Comparison of ENCODE assay signal across 9 cellular contexts in genomic region chr1:77513839-77514763, GRCh38.
A peak's percentile ranks its signal among the peaks of the same experiment; 100 is the strongest.
DNase-seq lines count a peak whose midpoint lies in the region; ATAC-seq and TF ChIP-seq lines count a peak whose summit lies in the region.
"Had no signal": no experiment of that assay in that cellular context is flagged by ENCODE, and none has a peak within 500 bp of the region (broad histone marks: within the 10 kb centered on the region; RNA-seq: fewer than 3 reads in every experiment).

No MANE protein-coding gene starts in this region.

- no peaks in the 10 kb centered on the region for H3K36me3 Mint-ChIP-seq in activated naive CD4-positive, alpha-beta T cell treated with anti-CD3 and anti-CD28 coated beads, Interleukin-2, amount 10 ng/mL, durations not matched to agents 7 days and 5 days

- no peak overlapping the region for H3K27ac Mint-ChIP-seq in activated naive CD4-positive, alpha-beta T cell treated with anti-CD3 and anti-CD28 coated beads, Interleukin-2, amount 10 ng/mL, durations not matched to agents 7 days and 5 days

- TF ChIP-seq POLR2A in spleen (IDR thresholded peaks at IDR 0.05) = no peak

- DNase-seq in HS-27A (ENCODE audit: low read depth) = peak; percentile 76
- peak in 39 of 61 donors; percentile 5 to 70 (median 34) for DNase-seq in caudate nucleus (lab: John Stamatoyannopoulos, UW)
- peak; percentile 80 for DNase-seq in inferior parietal cortex (ENCODE audit: extremely low spot score)
- DNase-seq in spleen = no peak
- DNase-seq in NCI-H146 (lab: John Stamatoyannopoulos, UW) = no peak
- no peak for DNase-seq in activated naive CD4-positive, alpha-beta T cell treated with anti-CD3 and anti-CD28 coated beads, Interleukin-2, amount 10 ng/mL, durations not matched to agents 7 days and 5 days
- DNase-seq: NCI-H510A had no signal

- no peak for TF ChIP-seq CTCF in spleen (IDR thresholded peaks at IDR 0.05 in 8 of 11, conservative IDR thresholded peaks at IDR 0.05 in 3 of 11)

- H3K9me3 ChIP-seq in spleen = peaks cover 0 to 13% (median 9%) of the 10 kb centered on the region in 8 donors

- H3K4me1 Mint-ChIP-seq in activated naive CD4-positive, alpha-beta T cell treated with anti-CD3 and anti-CD28 coated beads, Interleukin-2, amount 10 ng/mL, durations not matched to agents 7 days and 5 days = peaks cover 7% of the 10 kb centered on the region

- H3K27me3 Mint-ChIP-seq in activated naive CD4-positive, alpha-beta T cell treated with anti-CD3 and anti-CD28 coated beads, Interleukin-2, amount 10 ng/mL, durations not matched to agents 7 days and 5 days = no peaks in the 10 kb centered on the region

- H3K4me3 ChIP-seq in spleen = no peak overlapping the region

- no peaks in the 10 kb centered on the region for H3K27me3 ChIP-seq in spleen (replicated peaks in 1 of 7)

- intact Hi-C loops in spleen (cut with DNase I; ENCODE audit: low total_unique reads) = no loop called here

- peaks cover 0 to 18% (median 0%) of the 10 kb centered on the region in 6 donors for H3K4me1 ChIP-seq in spleen

- 61 to 75% (median 73%) methylated on average over 17 of the region's 17 CpGs for WGBS in spleen, 5 donors

- H3K27ac ChIP-seq in caudate nucleus (ENCODE audit: low read depth, low read length) = peak overlapping the region; percentile 98
- H3K27ac ChIP-seq in spleen = peak overlapping the region in 5 of 8 donors; percentile 3 to 57 (median 25)

- no peak overlapping the region for H3K4me3 Mint-ChIP-seq in activated naive CD4-positive, alpha-beta T cell treated with anti-CD3 and anti-CD28 coated beads, Interleukin-2, amount 10 ng/mL, durations not matched to agents 7 days and 5 days

- CTCF ChIA-PET in activated naive CD4-positive, alpha-beta T cell treated with anti-CD3 and anti-CD28 coated beads, Interleukin-2, amount 10 ng/mL, durations not matched to agents 7 days and 5 days (lab: Charles Lee) = no interaction called here

- ATAC-seq in GM19395 (IDR thresholded peaks at IDR 0.05; ENCODE audit: unreplicated experiment) (no peak), HG02759 (IDR thresholded peaks at IDR 0.05; ENCODE audit: unreplicated experiment) (no peak)

- H3K9me3 Mint-ChIP-seq in activated naive CD4-positive, alpha-beta T cell treated with anti-CD3 and anti-CD28 coated beads, Interleukin-2, amount 10 ng/mL, durations not matched to agents 7 days and 5 days = no peaks in the 10 kb centered on the region

- no peaks in the 10 kb centered on the region for H3K36me3 ChIP-seq in spleen

Comparison
In these comparisons a context has a peak if more than half of its experiments do, and no peak if none do; other contexts are left out.
1. DNase-seq: peak in HS-27A (single experiment), caudate nucleus (39 of 61) and inferior parietal cortex (single experiment); none in spleen (single experiment), NCI-H146 (single experiment) and activated naive CD4-positive, alpha-beta T cell treated with anti-CD3 and anti-CD28 coated beads, Interleukin-2, amount 10 ng/mL, durations not matched to agents 7 days and 5 days (single experiment).